ENCODE assay signal across 8 cellular contexts in the genomic region with DNA sequence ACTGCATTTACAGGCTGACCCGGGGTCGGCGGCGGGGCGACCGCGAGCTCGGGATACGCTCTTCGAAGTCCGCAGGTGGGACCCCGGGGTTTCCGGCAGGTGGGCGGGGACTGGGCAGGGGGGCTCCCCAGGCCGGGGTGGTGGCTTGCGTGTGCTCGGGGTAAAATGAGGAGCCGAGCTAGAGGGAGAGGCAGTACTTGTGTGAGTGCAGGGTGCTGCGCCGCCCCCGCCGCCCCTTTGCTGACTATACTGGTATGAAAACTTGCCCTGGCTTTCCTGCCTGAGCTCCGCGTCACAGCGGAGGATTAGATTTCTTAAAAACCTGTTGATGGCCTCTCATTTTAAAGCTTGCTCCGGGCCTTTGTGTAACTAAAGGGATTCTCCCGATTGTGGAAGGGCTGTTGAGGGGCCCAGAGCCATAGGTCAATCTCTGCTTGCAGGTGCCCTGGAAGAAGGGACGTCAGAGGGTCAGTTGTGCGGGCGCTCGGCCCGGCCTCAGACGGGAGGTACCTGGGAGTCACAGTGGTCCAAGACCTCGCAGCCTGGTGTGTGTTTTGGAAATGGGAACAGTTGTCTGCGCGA. TPM values are rescaled to one million over a fixed set of nuclear protein-coding genes. Genes with fewer than 3 reads are reported as not detected.
A peak's percentile ranks its signal among the peaks of the same experiment; 100 is the strongest.
DNase-seq lines count a peak whose midpoint lies in the region; ATAC-seq and TF ChIP-seq lines count a peak whose summit lies in the region.

No MANE protein-coding gene starts in this region.

- ATAC-seq in GM21529 (IDR thresholded peaks at IDR 0.05; ENCODE audit: unreplicated experiment) = peak; percentile 47
- peak; percentile 40 for ATAC-seq in IMR-90 (ENCODE audit: low read depth)
- peak; percentile 41 for ATAC-seq in SK-N-SH treated with all-trans-retinoic acid at 6 μM for 48 hours
- ATAC-seq in heart right ventricle = peak in 7 of 8 donors; percentile 13 to 37 (median 26)
- peak; percentile 40 to 50 for ATAC-seq in upper lobe of left lung (ENCODE audit: low FRiP score in 2 of 2)

- peaks cover 9% of the 10 kb centered on the region for H3K36me3 Mint-ChIP-seq in progenitor cell of endocrine pancreas (ENCODE audit: insufficient read depth)

- CTCF ChIA-PET in IMR-90 (lab: Yijun Ruan, JAX) = interaction anchor here (0.6 to 1.4 kb wide), 3 partner anchors 13 to 1890 kb away, joined by 3 to 9 read pairs (median 8); no protein-coding TSS in a partner anchor

- H4K8ac ChIP-seq in IMR-90 (ENCODE audit: low read depth in 2 of 2, low read length in 2 of 2) = peak overlapping the region; percentile 21 to 51; a peak in 2 of 4 replicates

- no peaks in the 10 kb centered on the region for H4K20me1 ChIP-seq in IMR-90 (ENCODE audit: insufficient read depth, low read length)

- peak overlapping the region; percentile 14 for H2BK5ac ChIP-seq in IMR-90 (ENCODE audit: low read depth, low read length, poor library complexity, severe bottlenecking)

- H4K91ac ChIP-seq in IMR-90 (ENCODE audit: insufficient read depth, low read depth, low read length) = no peak overlapping the region

- H4K5ac ChIP-seq in IMR-90 (ENCODE audit: low read depth, low read length) = no peak overlapping the region

- H3K79me1 ChIP-seq in IMR-90 (ENCODE audit: low read depth in 1 of 2, low read length in 2 of 2) = peaks cover 13 to 48% of the 10 kb centered on the region in 2 experiments

- H2BK20ac ChIP-seq in IMR-90 (ENCODE audit: low read depth, low read length) = no peak overlapping the region

- intact Hi-C loops in IMR-90 (cut with micrococcal nuclease) = loop anchor here (1.0 to 5.0 kb wide), 2 partner anchors 52 to 74 kb away; a partner anchor contains a TSS
- intact Hi-C loops in adrenal gland (cut with DNase I) = no loop called here
- intact Hi-C loops in heart right ventricle (cut with DNase I) = loop anchor here in 2 of 10 donors (1.0 to 10.0 kb wide), 2 partner anchors 69 to 74 kb away; a partner anchor contains a TSS

- peak overlapping the region; percentile 98 for H3K4me2 ChIP-seq in IMR-90 (ENCODE audit: low read depth, low read length)

- DNase-seq in DMS79 (lab: John Stamatoyannopoulos, UW) (peak; percentile 41), IMR-90 (peak; percentile 62), adrenal gland (peak; percentile 53 to 80 (median 66)), heart right ventricle (peak; percentile 41 to 49), progenitor cell of endocrine pancreas (ENCODE audit: low spot score, unreplicated experiment) (peak; percentile 67), upper lobe of left lung (peak; percentile 64 to 84)

- H3K4ac ChIP-seq in IMR-90 (ENCODE audit: low read depth, low read length) = 0 out of 2 replicates have a peak overlapping the region, but pooled peaks have one; percentile 11

- H2AFZ ChIP-seq in IMR-90 (replicated peaks; ENCODE audit: low read length, poor library complexity) = peak overlapping the region; percentile 100

- no peak overlapping the region for H2BK120ac ChIP-seq in IMR-90 (ENCODE audit: low read depth, low read length)

- POLR2A ChIA-PET in IMR-90 (lab: Charles Lee; ENCODE audit: unreplicated experiment) = interaction anchor here (0.6 to 0.8 kb wide), 2 partner anchors 9 kb away, joined by 3 read pairs; no protein-coding TSS in a partner anchor

- peak overlapping the region; percentile 98 for H3K27ac Mint-ChIP-seq in progenitor cell of endocrine pancreas

- TF ChIP-seq CTCF in IMR-90 (conservative IDR thresholded peaks at IDR 0.05; ENCODE audit: low read depth, low read length) (no peak), adrenal gland (IDR thresholded peaks at IDR 0.05) (no peak), heart right ventricle (IDR thresholded peaks at IDR 0.05) (no peak), progenitor cell of endocrine pancreas (IDR thresholded peaks at IDR 0.05; ENCODE audit: unreplicated experiment) (no peak), upper lobe of left lung (IDR thresholded peaks at IDR 0.05) (no peak)

- TF ChIP-seq POLR2A in IMR-90 (IDR thresholded peaks at IDR 0.05; ENCODE audit: low read depth, low read length) (peak; percentile 41; the same call in 1 of the 2 replicates), adrenal gland (IDR thresholded peaks at IDR 0.05) (no peak), upper lobe of left lung (IDR thresholded peaks at IDR 0.05) (no peak)

- no peak overlapping the region for H3K18ac ChIP-seq in IMR-90 (ENCODE audit: low read depth, low read length)

- H3K27me3 Mint-ChIP-seq in progenitor cell of endocrine pancreas = no peaks in the 10 kb centered on the region

- H2AK9ac ChIP-seq in IMR-90 (replicated peaks; ENCODE audit: low read depth, low read length, poor library complexity) = peak overlapping the region; percentile 84

- peak overlapping the region; percentile 2; the same call in 1 of the 2 replicates for H2AK5ac ChIP-seq in IMR-90 (ENCODE audit: low read depth, low read length)

- no peaks in the 10 kb centered on the region for H3K9me3 ChIP-seq in IMR-90 (ENCODE audit: control insufficient read depth, insufficient read depth, low read length)
- H3K9me3 ChIP-seq in adrenal gland (replicated peaks in 1 of 3) = no peaks in the 10 kb centered on the region
- no peaks in the 10 kb centered on the region for H3K9me3 ChIP-seq in heart right ventricle
- H3K9me3 ChIP-seq in upper lobe of left lung = no peaks in the 10 kb centered on the region

- H3K9me3 Mint-ChIP-seq in progenitor cell of endocrine pancreas (ENCODE audit: low read depth) = no peaks in the 10 kb centered on the region

- no peak for TF ChIP-seq EP300 in upper lobe of left lung (IDR thresholded peaks at IDR 0.05)

- H3K9ac ChIP-seq in IMR-90 (ENCODE audit: low read depth, low read length) = peak overlapping the region; percentile 58

- H3K27me3 ChIP-seq in IMR-90 (ENCODE audit: control insufficient read depth, insufficient read depth, low read length) (no peaks in the 10 kb centered on the region), adrenal gland (no peaks in the 10 kb centered on the region), heart right ventricle (no peaks in the 10 kb centered on the region), upper lobe of left lung (no peaks in the 10 kb centered on the region)

- H3K4me3 ChIP-seq in IMR-90 (ENCODE audit: insufficient read depth, low read depth, low read length) (peak overlapping the region; percentile 93), adrenal gland (peak overlapping the region in 3 of 4 donors; percentile 36 to 97 (median 92)), heart right ventricle (peak overlapping the region; percentile 67 to 91 (median 76)), upper lobe of left lung (peak overlapping the region; percentile 53 to 92 (median 72))

- TF ChIP-seq RAD21 in IMR-90 (IDR thresholded peaks at IDR 0.05; ENCODE audit: low read length) = no peak

- H3K14ac ChIP-seq in IMR-90 (replicated peaks; ENCODE audit: low read depth, low read length) = peak overlapping the region; percentile 16; the same call in 1 of the 2 replicates

- dilution Hi-C loops in IMR-90 (cut with HindIII; ENCODE audit: low sequenced_read_pairs, unreplicated experiment) = no loop called here

- peak overlapping the region; percentile 23 for H3K27ac ChIP-seq in IMR-90 (ENCODE audit: insufficient read depth, low read length)
- peak overlapping the region; percentile 80 to 98 (median 88) for H3K27ac ChIP-seq in adrenal gland
- peak overlapping the region; percentile 87 to 97 (median 92) for H3K27ac ChIP-seq in heart right ventricle
- peak overlapping the region; percentile 85 to 94 (median 90) for H3K27ac ChIP-seq in upper lobe of left lung

- H3K23ac ChIP-seq in IMR-90 (ENCODE audit: low read depth, low read length) = peak overlapping the region; percentile 48; the same call in 1 of the 2 replicates

- WGBS in IMR-90 (ENCODE audit: extremely low coverage in 2 of 2, insufficient read length in 1 of 2), 2 experiments = 2% methylated on average over 17 of the region's 36 CpGs; no CpG with 5 or more reads in 1 of the 2 experiments
- 1 to 2% (median 1%) methylated on average over 11 to 36 of the region's 36 CpGs for WGBS in adrenal gland, 4 donors
- WGBS in heart right ventricle, 2 donors = 1 to 6% methylated on average over 36 of the region's 36 CpGs
- WGBS in upper lobe of left lung, 2 donors = 0 to 4% methylated on average over 9 to 27 of the region's 36 CpGs

- peak overlapping the region; percentile 97 for H3K4me3 Mint-ChIP-seq in progenitor cell of endocrine pancreas (ENCODE audit: low read depth)

- H3K56ac ChIP-seq in IMR-90 (ENCODE audit: extremely low read depth, insufficient read depth, low read length) = peak overlapping the region; percentile 5; the same call in 1 of the 2 replicates

- peaks cover 15% of the 10 kb centered on the region for H3K4me1 Mint-ChIP-seq in progenitor cell of endocrine pancreas (ENCODE audit: low read depth)

- peaks cover 6% of the 10 kb centered on the region; the same call in 1 of the 2 replicates for H3K9me1 ChIP-seq in IMR-90 (ENCODE audit: insufficient read depth, low read length)

- in situ Hi-C loops in IMR-90 (cut with MboI; ENCODE audit: low sequenced_read_pairs) = no loop called here

- H3K36me3 ChIP-seq in IMR-90 (ENCODE audit: control insufficient read depth, insufficient read depth, low read length) (no peaks in the 10 kb centered on the region), adrenal gland (replicated peaks in 1 of 2) (no peaks in the 10 kb centered on the region), heart right ventricle (peaks cover 0 to 11% (median 0%) of the 10 kb centered on the region in 9 donors), upper lobe of left lung (no peaks in the 10 kb centered on the region)

- BruUV-seq in IMR-90 (replicated peaks; lab: Mats Ljungman, UMichigan) = no TSS peak

- no peak overlapping the region for H2BK15ac ChIP-seq in IMR-90 (ENCODE audit: low read depth, low read length)

- H3K4me1 ChIP-seq in IMR-90 (ENCODE audit: control insufficient read depth, insufficient read depth, low read length) (peaks cover 2% of the 10 kb centered on the region; the same call in 1 of the 2 replicates), adrenal gland (replicated peaks in 1 of 2) (peaks cover 10 to 29% of the 10 kb centered on the region in 2 donors), heart right ventricle (peaks cover 0 to 31% (median 18%) of the 10 kb centered on the region in 9 donors), upper lobe of left lung (peaks cover 14 to 26% (median 23%) of the 10 kb centered on the region in 4 donors)

RNA-seq across cellular contexts. Expression of a gene that starts 0.5 kb away (rescaled TPM):
- 21.0 and 32.5 TPM in 2 replicates for total RNA-seq in IMR-90 (2012; rRNA removed)
- polyA plus RNA-seq in IMR-90 (2012; rRNA removed) = 14.4 and 17.4 TPM in 2 replicates
- 5.3 and 6.5 TPM in 2 replicates for polyA plus RNA-seq in IMR-90 (2012; cell fraction: cytosol; rRNA removed)
- polyA plus RNA-seq in IMR-90 (2012; cell fraction: nucleus; rRNA removed; ENCODE audit: low replicate concordance) = 5.0 and 14.2 TPM in 2 replicates
- 10 to 100 TPM; 41.0 to 57.9 (median 45.4) TPM for total RNA-seq in adrenal gland
- polyA plus RNA-seq in adrenal gland = 10 to 100 TPM; 15.6 to 44.8 (median 25.9) TPM
- 10 to 100 TPM; 16.2 to 31.2 (median 23.6) TPM for total RNA-seq in heart right ventricle
- polyA plus RNA-seq in heart right ventricle = 10 to 100 TPM in 1 of 2 donors, 1 to 10 TPM in 1; 9.9 to 21.9 TPM
- 38.8 and 43.7 TPM in 2 replicates for total RNA-seq in progenitor cell of endocrine pancreas
- total RNA-seq in upper lobe of left lung = 10 to 100 TPM; 13.6 to 34.5 (median 30.4) TPM

RNA-seq across cellular contexts. Expression of a gene that starts 0.8 kb away (rescaled TPM):
- total RNA-seq in IMR-90 (2012; rRNA removed) = 0.36 and 0.83 TPM in 2 replicates
- 0.07 and 0.24 TPM in 2 replicates for polyA plus RNA-seq in IMR-90 (2012; rRNA removed)
- polyA plus RNA-seq in IMR-90 (2012; cell fraction: cytosol; rRNA removed) = 0.03 and 0.05 TPM in 2 replicates
- polyA plus RNA-seq in IMR-90 (2012; cell fraction: nucleus; rRNA removed; ENCODE audit: low replicate concordance) = 0.30 TPM in 1 of 2 replicates, not detected in the other
- 1 to 10 TPM; 1.9 to 6.8 (median 2.7) TPM for total RNA-seq in adrenal gland
- 1 to 10 TPM in 1 of 3 donors, under 1 TPM in 2; 0.61 to 5.7 (median 0.64) TPM for polyA plus RNA-seq in adrenal gland
- total RNA-seq in heart right ventricle = under 1 TPM; 0.28 to 0.87 (median 0.45) TPM
- polyA plus RNA-seq in heart right ventricle = under 1 TPM in 1 of 2 donors, not detected in 1; 0.12 TPM
- total RNA-seq in progenitor cell of endocrine pancreas = 9.1 and 9.2 TPM in 2 replicates
- total RNA-seq in upper lobe of left lung = 10 to 100 TPM in 1 of 6 donors, 1 to 10 TPM in 5; 1.6 to 11.6 (median 2.9) TPM

Comparison
In these comparisons a context has a peak if more than half of its experiments do, and no peak if none do; other contexts are left out.
1. Peak in every context shown above with its lines: DNase-seq, ATAC-seq, H3K4me3 ChIP-seq and H3K27ac ChIP-seq.
2. H3K27ac ChIP-seq: peak in every context shown above with its lines; median percentile 92 in heart right ventricle; 90 in upper lobe of left lung; 88 in adrenal gland; 23 in IMR-90.